8 cellular contexts compared by ENCODE assay signal in the genomic region with DNA sequence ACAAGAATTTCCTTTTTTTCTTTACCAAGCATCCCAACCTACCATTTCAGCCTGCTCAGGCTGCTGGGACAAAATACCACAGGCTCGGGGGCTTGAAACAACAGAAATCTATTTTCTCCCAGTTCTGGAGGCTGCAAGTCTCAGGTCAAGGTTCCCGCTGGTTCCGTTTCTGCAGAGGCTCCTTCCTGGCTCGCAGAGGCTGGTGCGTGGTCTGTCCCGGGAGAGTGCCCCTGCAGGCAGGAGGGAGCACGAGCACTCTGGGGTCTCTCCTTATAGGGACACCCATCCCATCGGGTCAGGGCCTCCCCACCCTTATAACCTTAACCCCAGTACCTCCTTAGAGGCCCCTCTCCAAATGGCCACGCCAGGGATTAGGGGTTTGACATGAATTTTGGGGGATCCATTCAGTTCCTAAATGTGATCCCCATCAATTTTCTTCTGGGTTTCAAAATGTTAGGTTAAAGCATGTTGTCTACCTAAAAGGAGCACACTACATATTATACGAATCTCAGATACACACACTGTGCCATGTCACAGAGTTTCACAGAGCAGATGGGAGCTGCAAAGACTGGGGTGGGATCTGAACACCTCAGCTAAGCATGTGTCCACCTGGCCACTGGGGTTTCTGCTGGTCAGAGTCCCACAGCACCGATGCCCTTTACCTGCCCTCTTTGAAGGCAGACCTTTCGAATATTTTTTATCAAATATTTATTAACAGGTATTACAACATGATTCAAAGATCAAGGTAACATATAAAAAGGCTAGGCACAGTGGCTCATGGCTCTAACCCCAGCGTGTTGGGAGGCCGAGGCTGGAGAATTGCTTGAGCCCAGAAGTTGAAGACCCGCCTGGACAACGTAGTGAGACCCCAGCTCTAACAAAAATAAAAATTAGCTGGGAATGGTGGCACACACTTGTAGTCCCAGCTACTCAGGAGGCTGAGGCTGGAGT. TPM values are rescaled to one million over a fixed set of nuclear protein-coding genes. Genes with fewer than 3 reads are reported as not detected.
DNase-seq lines count a peak whose midpoint lies in the region; ATAC-seq and TF ChIP-seq lines count a peak whose summit lies in the region.

No MANE protein-coding gene starts in this region.

- peaks cover 15% of the 10 kb centered on the region for H3K4me1 Mint-ChIP-seq in MCF 10A (ENCODE audit: insufficient read depth, unreplicated experiment)

- peak overlapping the region; percentile 95 for H3K27ac Mint-ChIP-seq in MCF 10A (ENCODE audit: low read depth, unreplicated experiment)

- no TSS peak for BruUV-seq in MCF 10A (replicated peaks; lab: Mats Ljungman, UMichigan)

- ATAC-seq in GM18505 (IDR thresholded peaks at IDR 0.05; ENCODE audit: unreplicated experiment) (peak; percentile 58), left lobe of liver (peak; percentile 75), thoracic aorta (ENCODE audit: insufficient number of reproducible peaks, low FRiP score, low read depth) (peak; percentile 37), HG03571 (IDR thresholded peaks at IDR 0.05; ENCODE audit: unreplicated experiment) (no peak)

- DNase-seq in NCI-H460 (ENCODE audit: extremely low read depth, low read depth) (peak; percentile 29), MCF 10A (ENCODE audit: unreplicated experiment) (peak; percentile 15), left lobe of liver (ENCODE audit: low spot score) (peak; percentile 80), thoracic aorta (ENCODE audit: low spot score) (no peak), NCI-H2171 treated with DMSO at 0.1 percent for 48 hours (lab: John Stamatoyannopoulos, UW) (no peak)

- H3K4me3 Mint-ChIP-seq in MCF 10A (ENCODE audit: unreplicated experiment) = peak overlapping the region; percentile 66

- CTCF ChIA-PET in MCF 10A (lab: Yijun Ruan, JAX) = interaction anchor here (0.9 to 2.6 kb wide), 4 partner anchors 14 to 114 kb away, joined by 3 to 16 read pairs (median 5); no protein-coding TSS in a partner anchor

- H3K9me3 Mint-ChIP-seq in MCF 10A (ENCODE audit: unreplicated experiment) = no peaks in the 10 kb centered on the region

- peaks cover 36% of the 10 kb centered on the region for H3K36me3 Mint-ChIP-seq in MCF 10A (ENCODE audit: insufficient read depth, unreplicated experiment)

- no peaks in the 10 kb centered on the region for H3K27me3 Mint-ChIP-seq in MCF 10A (ENCODE audit: insufficient read depth, unreplicated experiment)

- H3K4me1 ChIP-seq in thoracic aorta (ENCODE audit: control insufficient read depth in 1 of 2, low read depth in 2 of 2) = peaks cover 11 to 23% of the 10 kb centered on the region in 2 donors

- intact Hi-C loops in MCF 10A (cut with micrococcal nuclease) = loop anchor here (1.0 to 5.0 kb wide), 3 partner anchors 21 to 115 kb away; a partner anchor contains a TSS

- peaks cover 2% of the 10 kb centered on the region for H3K36me3 ChIP-seq in thoracic aorta

- H3K27ac ChIP-seq in 22Rv1 (no peak overlapping the region), thoracic aorta (peak overlapping the region; percentile 94 to 98)

- no peak for TF ChIP-seq POLR2A in GM18505 (IDR thresholded peaks at IDR 0.05; ENCODE audit: borderline replicate concordance, extremely low read depth, insufficient read depth, insufficient read length)

- POLR2A ChIA-PET in MCF 10A (lab: Yijun Ruan, JAX) = interaction anchor here (0.6 to 2.9 kb wide), 6 partner anchors 9 to 84 kb away, joined by 3 to 18 read pairs (median 6); a partner anchor contains a TSS

- H3K27me3 ChIP-seq in thoracic aorta (replicated peaks; ENCODE audit: insufficient read depth) = no peaks in the 10 kb centered on the region

- H3K9me3 ChIP-seq in thoracic aorta = no peaks in the 10 kb centered on the region

- peak; percentile 5; the same call in 1 of the 2 replicates for TF ChIP-seq CTCF in 22Rv1 (IDR thresholded peaks at IDR 0.05)
- TF ChIP-seq CTCF in MCF 10A (IDR thresholded peaks at IDR 0.05; ENCODE audit: unreplicated experiment) = no peak
- peak; percentile 58 for TF ChIP-seq CTCF in thoracic aorta (IDR thresholded peaks at IDR 0.05)

- H3K4me3 ChIP-seq in thoracic aorta = peak overlapping the region; percentile 69

RNA-seq across cellular contexts. Expression of a gene that starts 17.6 kb away (rescaled TPM):
- total RNA-seq in NCI-H460 (2014; rRNA removed; shearing (Covaris generic)) = 27.7 and 28.5 TPM in 2 replicates
- polyA plus RNA-seq in NCI-H460 (2014; cell fraction: nucleus; rRNA removed) = 32.6 and 39.6 TPM in 2 replicates
- total RNA-seq in MCF 10A (2022) = 50.1 and 61.9 TPM in 2 replicates
- 297 TPM for total RNA-seq in left lobe of liver
- 100 to 1,000 TPM; 120 to 126 TPM for total RNA-seq in thoracic aorta

RNA-seq across cellular contexts. Expression of a gene that starts 21.2 kb away (rescaled TPM):
- total RNA-seq in NCI-H460 (2014; rRNA removed; shearing (Covaris generic)) = 39.0 and 42.0 TPM in 2 replicates
- polyA plus RNA-seq in NCI-H460 (2014; cell fraction: nucleus; rRNA removed) = 40.2 and 61.0 TPM in 2 replicates
- 43.2 and 48.3 TPM in 2 replicates for total RNA-seq in MCF 10A (2022)
- 9.5 TPM for total RNA-seq in left lobe of liver
- total RNA-seq in thoracic aorta = 10 to 100 TPM; 15.0 to 26.2 TPM

RNA-seq across cellular contexts. Expression of a gene that starts 38.1 kb away (rescaled TPM):
- 4,845 and 5,396 TPM in 2 replicates for total RNA-seq in NCI-H460 (2014; rRNA removed; shearing (Covaris generic))
- polyA plus RNA-seq in NCI-H460 (2014; cell fraction: nucleus; rRNA removed) = 3,086 and 4,604 TPM in 2 replicates
- total RNA-seq in MCF 10A (2022) (1,765 and 1,834 TPM in 2 replicates), left lobe of liver (388 TPM), thoracic aorta (1,000 to 10,000 TPM; 1,181 to 1,621 TPM)

RNA-seq across cellular contexts. Expression of a gene that starts 58.0 kb away (rescaled TPM):
- total RNA-seq in NCI-H460 (2014; rRNA removed; shearing (Covaris generic)) = 0.66 and 1.1 TPM in 2 replicates
- 1.1 and 1.9 TPM in 2 replicates for polyA plus RNA-seq in NCI-H460 (2014; cell fraction: nucleus; rRNA removed)
- total RNA-seq in MCF 10A (2022) (not detected in 2 replicates), left lobe of liver (40.1 TPM), thoracic aorta (10 to 100 TPM in 1 of 2 donors, 1 to 10 TPM in 1; 9.4 to 22.5 TPM)

Comparison
In these comparisons a context has a peak if more than half of its experiments do, and no peak if none do; other contexts are left out.
1. DNase-seq: peak in NCI-H460 (single experiment), MCF 10A (single experiment) and left lobe of liver (single experiment); none in thoracic aorta (single experiment) and NCI-H2171 treated with DMSO at 0.1 percent for 48 hours (single experiment).